10 cellular contexts compared by ENCODE assay signal in genomic region chr4:55008166-55009056, GRCh38.
DNase-seq lines count a peak whose midpoint lies in the region; ATAC-seq, FAIRE-seq and TF ChIP-seq lines count a peak whose summit lies in the region.
"Had no signal": no experiment of that assay in that cellular context is flagged by ENCODE, and none has a peak within 500 bp of the region (broad histone marks: within the 10 kb centered on the region; RNA-seq: fewer than 3 reads in every experiment).

No MANE protein-coding gene starts in this region.

- H3K9ac ChIP-seq in kidney (ENCODE audit: low read length in 2 of 2) = no peak overlapping the region

- CTCF ChIA-PET in CD4-positive, alpha-beta T cell (lab: Charles Lee) = interaction anchor here (0.7 kb wide), 1 partner anchor 285 kb away, joined by 3 read pairs; no protein-coding TSS in a partner anchor

- no peak overlapping the region for H3K4me3 Mint-ChIP-seq in HFFc6
- H3K4me3 Mint-ChIP-seq in CD4-positive, alpha-beta T cell = no peak overlapping the region
- no peak overlapping the region for H3K4me3 Mint-ChIP-seq in activated T-helper 1 cell treated with anti-CD3 and anti-CD28 coated beads, Interleukin-12 subunit alpha, Interleukin-12 subunit beta, Interleukin-2, Interleukin-4 antibody, amounts not matched to agents 30 ng/mL and 10 ng/mL and 1 ng/mL, durations not matched to agents 14 hours and 24 hours and 36 hours
- H3K4me3 Mint-ChIP-seq: central memory CD8-positive, alpha-beta T cell; naive B cell had no signal

- H3K4me1 ChIP-seq in kidney (ENCODE audit: control insufficient read depth in 1 of 2, insufficient read depth in 1 of 2, low read depth in 1 of 2, low read length in 2 of 2) = peaks cover 0 to 7% of the 10 kb centered on the region in 2 donors
- H3K4me1 ChIP-seq in ascending aorta = peaks cover 0 to 6% of the 10 kb centered on the region in 2 donors

- no peak overlapping the region for H3K4me3 ChIP-seq in kidney (ENCODE audit: low read length in 2 of 2)
- H3K4me3 ChIP-seq in ascending aorta = no peak overlapping the region

- no peak overlapping the region for H3K27ac Mint-ChIP-seq in HFFc6
- no peak overlapping the region for H3K27ac Mint-ChIP-seq in CD4-positive, alpha-beta T cell
- no peak overlapping the region for H3K27ac Mint-ChIP-seq in activated T-helper 1 cell treated with anti-CD3 and anti-CD28 coated beads, Interleukin-12 subunit alpha, Interleukin-12 subunit beta, Interleukin-2, Interleukin-4 antibody, amounts not matched to agents 30 ng/mL and 10 ng/mL and 1 ng/mL, durations not matched to agents 14 hours and 24 hours and 36 hours
- H3K27ac Mint-ChIP-seq: naive B cell had no signal

- FAIRE-seq in kidney (lab: Jason Lieb, UNC) = no peak

- H3K27ac ChIP-seq in kidney (ENCODE audit: low read depth in 2 of 2, low read length in 2 of 2) (peak overlapping the region in 1 of 2 donors; percentile 30), ascending aorta (no peak overlapping the region)
- no peak overlapping the region for H3K27ac ChIP-seq in CD4-positive, alpha-beta T cell (ENCODE audit: low read depth, low read length)

- TF ChIP-seq CTCF in HFFc6 (IDR thresholded peaks at IDR 0.05) (peak; percentile 70), kidney (IDR thresholded peaks at IDR 0.05; ENCODE audit: borderline replicate concordance, extremely low read depth, insufficient read depth) (peak; percentile 15), ascending aorta (IDR thresholded peaks at IDR 0.05) (peak in 1 of 3 experiments; percentile 9)
- TF ChIP-seq CTCF in CD4-positive, alpha-beta T cell (IDR thresholded peaks at IDR 0.05) = no peak

- no peak for ATAC-seq in CD4-positive, alpha-beta T cell (ENCODE audit: poor library complexity)

- H3K36me3 Mint-ChIP-seq in HFFc6 (ENCODE audit: low read depth) = no peaks in the 10 kb centered on the region
- no peaks in the 10 kb centered on the region for H3K36me3 Mint-ChIP-seq in CD4-positive, alpha-beta T cell (ENCODE audit: low read depth)
- H3K36me3 Mint-ChIP-seq in activated T-helper 1 cell treated with anti-CD3 and anti-CD28 coated beads, Interleukin-12 subunit alpha, Interleukin-12 subunit beta, Interleukin-2, Interleukin-4 antibody, amounts not matched to agents 30 ng/mL and 10 ng/mL and 1 ng/mL, durations not matched to agents 14 hours and 24 hours and 36 hours (ENCODE audit: low read depth) = no peaks in the 10 kb centered on the region
- H3K36me3 Mint-ChIP-seq: naive B cell had no signal

- no peaks in the 10 kb centered on the region for H3K9me3 Mint-ChIP-seq in HFFc6
- H3K9me3 Mint-ChIP-seq in CD4-positive, alpha-beta T cell = no peaks in the 10 kb centered on the region
- no peaks in the 10 kb centered on the region for H3K9me3 Mint-ChIP-seq in activated T-helper 1 cell treated with anti-CD3 and anti-CD28 coated beads, Interleukin-12 subunit alpha, Interleukin-12 subunit beta, Interleukin-2, Interleukin-4 antibody, amounts not matched to agents 30 ng/mL and 10 ng/mL and 1 ng/mL, durations not matched to agents 14 hours and 24 hours and 36 hours

- intact Hi-C loops in kidney (cut with DNase I) = no loop called here
- intact Hi-C loops in CD4-positive, alpha-beta T cell (cut with DNase I, micrococcal nuclease) = no loop called here
- intact Hi-C loops in ascending aorta (cut with DNase I) = loop anchor here (10.0 kb wide), 1 partner anchor 546 kb away; no protein-coding TSS in a partner anchor
- intact Hi-C loops in activated T-helper 1 cell treated with anti-CD3 and anti-CD28 coated beads, Interleukin-12 subunit alpha, Interleukin-12 subunit beta, Interleukin-2, Interleukin-4 antibody, amounts not matched to agents 30 ng/mL and 10 ng/mL and 1 ng/mL, durations not matched to agents 14 hours and 24 hours and 36 hours (cut with micrococcal nuclease) = no loop called here

- H3K4me1 Mint-ChIP-seq in HFFc6 (ENCODE audit: low read depth) = no peaks in the 10 kb centered on the region
- H3K4me1 Mint-ChIP-seq in CD4-positive, alpha-beta T cell (ENCODE audit: low read depth) = no peaks in the 10 kb centered on the region
- no peaks in the 10 kb centered on the region for H3K4me1 Mint-ChIP-seq in activated T-helper 1 cell treated with anti-CD3 and anti-CD28 coated beads, Interleukin-12 subunit alpha, Interleukin-12 subunit beta, Interleukin-2, Interleukin-4 antibody, amounts not matched to agents 30 ng/mL and 10 ng/mL and 1 ng/mL, durations not matched to agents 14 hours and 24 hours and 36 hours (ENCODE audit: low read depth)
- H3K4me1 Mint-ChIP-seq: central memory CD8-positive, alpha-beta T cell; naive B cell had no signal

- no peaks in the 10 kb centered on the region for H3K27me3 ChIP-seq in CD4-positive, alpha-beta T cell (ENCODE audit: control insufficient read depth, insufficient read depth, low read length)
- H3K27me3 ChIP-seq in ascending aorta = no peaks in the 10 kb centered on the region

- POLR2A ChIA-PET in CD4-positive, alpha-beta T cell (lab: Charles Lee) = no interaction called here

- H3K36me3 ChIP-seq in kidney (ENCODE audit: control insufficient read depth in 1 of 2, insufficient read depth in 2 of 2, low read length in 2 of 2) (no peaks in the 10 kb centered on the region), ascending aorta (no peaks in the 10 kb centered on the region)

- DNase-seq in CMK (ENCODE audit: low read depth) (peak; percentile 78), HFFc6 (no peak), amniotic epithelial cell (ENCODE audit: low read depth) (peak; percentile 68), kidney (peak; percentile 73), dedifferentiated amniotic fluid mesenchymal stem cell (ENCODE audit: extremely low spot score) (no peak), ascending aorta (ENCODE audit: low spot score in 2 of 2) (no peak)
- no peak for DNase-seq in CD4-positive, alpha-beta T cell
- DNase-seq in activated T-helper 1 cell treated with anti-CD3 and anti-CD28 coated beads, Interleukin-12 subunit alpha, Interleukin-12 subunit beta, Interleukin-2, Interleukin-4 antibody, amounts not matched to agents 30 ng/mL and 10 ng/mL and 1 ng/mL, durations not matched to agents 14 hours and 24 hours and 36 hours (ENCODE audit: low spot score) = no peak
- DNase-seq: naive B cell had no signal

- peaks cover 5% of the 10 kb centered on the region; the same call in 1 of the 2 replicates for H3K27me3 Mint-ChIP-seq in HFFc6 (ENCODE audit: insufficient read depth)
- H3K27me3 Mint-ChIP-seq in CD4-positive, alpha-beta T cell = peaks cover 13% of the 10 kb centered on the region
- H3K27me3 Mint-ChIP-seq in activated T-helper 1 cell treated with anti-CD3 and anti-CD28 coated beads, Interleukin-12 subunit alpha, Interleukin-12 subunit beta, Interleukin-2, Interleukin-4 antibody, amounts not matched to agents 30 ng/mL and 10 ng/mL and 1 ng/mL, durations not matched to agents 14 hours and 24 hours and 36 hours (ENCODE audit: insufficient read depth) = no peaks in the 10 kb centered on the region
- H3K27me3 Mint-ChIP-seq: central memory CD8-positive, alpha-beta T cell had no signal

- no peaks in the 10 kb centered on the region for H3K9me3 ChIP-seq in kidney (ENCODE audit: control insufficient read depth in 1 of 2, low read length in 2 of 2)
- no peaks in the 10 kb centered on the region for H3K9me3 ChIP-seq in CD4-positive, alpha-beta T cell (ENCODE audit: control insufficient read depth, low read length)
- H3K9me3 ChIP-seq in ascending aorta = no peaks in the 10 kb centered on the region

Comparison
In these comparisons a context has a peak if more than half of its experiments do, and no peak if none do; other contexts are left out.
1. DNase-seq: peak in CMK (single experiment), amniotic epithelial cell (single experiment) and kidney (single experiment); none in HFFc6 (single experiment), CD4-positive, alpha-beta T cell (0 of 10), dedifferentiated amniotic fluid mesenchymal stem cell (single experiment), ascending aorta (0 of 2) and activated T-helper 1 cell treated with anti-CD3 and anti-CD28 coated beads, Interleukin-12 subunit alpha, Interleukin-12 subunit beta, Interleukin-2, Interleukin-4 antibody, amounts not matched to agents 30 ng/mL and 10 ng/mL and 1 ng/mL, durations not matched to agents 14 hours and 24 hours and 36 hours (single experiment).